ENCODE assay signal across 24 cellular contexts in genomic region chr7:111282626-111283025, GRCh38.
"Had no signal": no experiment of that assay in that cellular context is flagged by ENCODE, and none has a peak within 500 bp of the region (broad histone marks: within the 10 kb centered on the region; RNA-seq: fewer than 3 reads in every experiment).

No MANE protein-coding gene starts in this region.

- ATAC-seq: activated CD4-positive, CD25-positive, alpha-beta regulatory T cell treated with anti-CD3 and anti-CD28 coated beads, Interleukin-2, amount 50 U/mL, for 24 hours; activated CD8-positive, alpha-beta T cell treated with anti-CD3 and anti-CD28 coated beads for 36 hours; activated naive CD8-positive, alpha-beta T cell treated with anti-CD3 and anti-CD28 coated beads, Interleukin-2, amount 50 U/mL, for 24 hours; activated T-cell treated with anti-CD3 and anti-CD28 coated beads, Interleukin-2, amount 50 U/mL, for 4 hours; activated T-helper 17 cell treated with anti-CD3 and anti-CD28 coated beads, Interleukin-2, amount 50 U/mL, for 72 hours; esophagus mucosa had no signal

- DNase-seq: activated B cell treated with CpG ODN at 0.5 μM for 24 hours; activated CD4-positive, alpha-beta T cell treated with anti-CD3 and anti-CD28 coated beads for 48 hours; activated CD4-positive, alpha-beta T cell treated with anti-CD3 and anti-CD28 coated beads, Interleukin-2, amount 50 U/mL, for 1 hour; activated CD4-positive, alpha-beta T cell treated with anti-CD3 and anti-CD28 coated beads, Interleukin-2, amount 50 U/mL, for 48 hours; activated CD8-positive, alpha-beta memory T cell treated with anti-CD3 and anti-CD28 coated beads for 24 hours; activated CD8-positive, alpha-beta T cell treated with anti-CD3 and anti-CD28 coated beads for 36 hours; activated effector memory CD4-positive, alpha-beta T cell treated with Interleukin-2 at 50 U/mL for 16 hours; activated gamma-delta T cell treated with Interleukin-2 at 50 U/mL for 16 hours; activated naive CD4-positive, alpha-beta T cell treated with anti-CD3 and anti-CD28 coated beads for 36 hours; activated naive CD8-positive, alpha-beta T cell treated with anti-CD3 and anti-CD28 coated beads for 36 hours; activated naive CD8-positive, alpha-beta T cell treated with anti-CD3 and anti-CD28 coated beads, Interleukin-2, amount 50 U/mL, for 24 hours; activated T-cell treated with anti-CD3 and anti-CD28 coated beads, Interleukin-2, amount 50 U/mL, for 4 hours; adrenal gland; central memory CD4-positive, alpha-beta T cell; dorsolateral prefrontal cortex; effector memory CD4-positive, alpha-beta T cell; endodermal cell; foreskin fibroblast; head of caudate nucleus; T-helper 2 cell; WERI-Rb-1 had no signal
